ENCODE assay signal across 8 cellular contexts in genomic region chr3:58164199-58164879, GRCh38. TPM values are rescaled to one million over a fixed set of nuclear protein-coding genes. Genes with fewer than 3 reads are reported as not detected.
DNase-seq lines count a peak whose midpoint lies in the region; ATAC-seq and TF ChIP-seq lines count a peak whose summit lies in the region.

No MANE protein-coding gene starts in this region.

- ATAC-seq in GM21447 (IDR thresholded peaks at IDR 0.05; ENCODE audit: unreplicated experiment) (no peak), HG03025 (IDR thresholded peaks at IDR 0.05; ENCODE audit: low FRiP score, unreplicated experiment) (no peak)
- no peak for ATAC-seq in stimulated activated effector memory CD8-positive, alpha-beta T cell treated with anti-CD3 and anti-CD28 coated beads, Interleukin-12 subunit alpha, Interleukin-12 subunit beta, amount 100 ng/mL, for 72 hours

- no peak overlapping the region for H3K4me3 Mint-ChIP-seq in stimulated activated effector memory CD8-positive, alpha-beta T cell treated with anti-CD3 and anti-CD28 coated beads, Interleukin-12 subunit alpha, Interleukin-12 subunit beta, amount 100 ng/mL, for 72 hours

- peaks cover 6% of the 10 kb centered on the region for H3K36me3 Mint-ChIP-seq in stimulated activated effector memory CD8-positive, alpha-beta T cell treated with anti-CD3 and anti-CD28 coated beads, Interleukin-12 subunit alpha, Interleukin-12 subunit beta, amount 100 ng/mL, for 72 hours

- intact Hi-C loops in head of caudate nucleus (cut with DNase I), result no loop called here

- peaks cover 7% of the 10 kb centered on the region for H3K4me1 Mint-ChIP-seq in stimulated activated effector memory CD8-positive, alpha-beta T cell treated with anti-CD3 and anti-CD28 coated beads, Interleukin-12 subunit alpha, Interleukin-12 subunit beta, amount 100 ng/mL, for 72 hours

- in situ Hi-C loops in G401 (cut with HindIII; ENCODE audit: low sequenced_read_pairs), result no loop called here

- H3K9me3 Mint-ChIP-seq in stimulated activated effector memory CD8-positive, alpha-beta T cell treated with anti-CD3 and anti-CD28 coated beads, Interleukin-12 subunit alpha, Interleukin-12 subunit beta, amount 100 ng/mL, for 72 hours, result no peaks in the 10 kb centered on the region

- no peak overlapping the region for H3K27ac Mint-ChIP-seq in stimulated activated effector memory CD8-positive, alpha-beta T cell treated with anti-CD3 and anti-CD28 coated beads, Interleukin-12 subunit alpha, Interleukin-12 subunit beta, amount 100 ng/mL, for 72 hours

- DNase-seq in G401 (ENCODE audit: low spot score) (peak; percentile 88), head of caudate nucleus (peak in 22 of 42 donors; percentile 25 to 64 (median 38)), renal cortical epithelial cell (ENCODE audit: low read depth) (peak; percentile 60)
- DNase-seq in activated naive CD4-positive, alpha-beta T cell treated with anti-CD3 and anti-CD28 coated beads, Interleukin-2, amount 50 U/mL, for 16 hours, result no peak
- no peak for DNase-seq in stimulated activated effector memory CD8-positive, alpha-beta T cell treated with anti-CD3 and anti-CD28 coated beads, Interleukin-12 subunit alpha, Interleukin-12 subunit beta, amount 100 ng/mL, for 72 hours (ENCODE audit: low spot score in 2 of 2)

TF ChIP-seq in PFSK-1, 5 proteins besides CTCF, POLR2A, EP300 and RAD21:
- TF ChIP-seq FOXP2 (optimal IDR thresholded peaks at IDR 0.05; ENCODE audit: borderline replicate concordance, extremely low read depth, extremely low read length, insufficient read depth) (peak; percentile 8), POLR2AphosphoS5 (IDR thresholded peaks at IDR 0.05; ENCODE audit: low read depth, low read length) (no peak), TAF1 (IDR thresholded peaks at IDR 0.05; ENCODE audit: borderline replicate concordance, insufficient read depth, low read length) (no peak), SIN3A (IDR thresholded peaks at IDR 0.05; ENCODE audit: borderline replicate concordance, insufficient read depth, low read length) (no peak)

RNA-seq across cellular contexts. Expression of gene DNASE1L3, which starts 46.4 kb away (rescaled TPM):
- total RNA-seq in G401 (2014; rRNA removed; shearing (Covaris generic)), result not detected in 2 replicates
- polyA plus RNA-seq in PFSK-1 (2012; ENCODE audit: insufficient read length, low read depth), result not detected
- total RNA-seq in renal cortical epithelial cell, result not detected in 2 replicates

Comparison
In these comparisons a context has a peak if more than half of its experiments do, and no peak if none do; other contexts are left out.
1. DNase-seq: peak in G401 (single experiment), head of caudate nucleus (22 of 42) and renal cortical epithelial cell (single experiment); none in activated naive CD4-positive, alpha-beta T cell treated with anti-CD3 and anti-CD28 coated beads, Interleukin-2, amount 50 U/mL, for 16 hours (single experiment) and stimulated activated effector memory CD8-positive, alpha-beta T cell treated with anti-CD3 and anti-CD28 coated beads, Interleukin-12 subunit alpha, Interleukin-12 subunit beta, amount 100 ng/mL, for 72 hours (0 of 2).